15 cellular contexts compared by ENCODE assay signal in the genomic region with DNA sequence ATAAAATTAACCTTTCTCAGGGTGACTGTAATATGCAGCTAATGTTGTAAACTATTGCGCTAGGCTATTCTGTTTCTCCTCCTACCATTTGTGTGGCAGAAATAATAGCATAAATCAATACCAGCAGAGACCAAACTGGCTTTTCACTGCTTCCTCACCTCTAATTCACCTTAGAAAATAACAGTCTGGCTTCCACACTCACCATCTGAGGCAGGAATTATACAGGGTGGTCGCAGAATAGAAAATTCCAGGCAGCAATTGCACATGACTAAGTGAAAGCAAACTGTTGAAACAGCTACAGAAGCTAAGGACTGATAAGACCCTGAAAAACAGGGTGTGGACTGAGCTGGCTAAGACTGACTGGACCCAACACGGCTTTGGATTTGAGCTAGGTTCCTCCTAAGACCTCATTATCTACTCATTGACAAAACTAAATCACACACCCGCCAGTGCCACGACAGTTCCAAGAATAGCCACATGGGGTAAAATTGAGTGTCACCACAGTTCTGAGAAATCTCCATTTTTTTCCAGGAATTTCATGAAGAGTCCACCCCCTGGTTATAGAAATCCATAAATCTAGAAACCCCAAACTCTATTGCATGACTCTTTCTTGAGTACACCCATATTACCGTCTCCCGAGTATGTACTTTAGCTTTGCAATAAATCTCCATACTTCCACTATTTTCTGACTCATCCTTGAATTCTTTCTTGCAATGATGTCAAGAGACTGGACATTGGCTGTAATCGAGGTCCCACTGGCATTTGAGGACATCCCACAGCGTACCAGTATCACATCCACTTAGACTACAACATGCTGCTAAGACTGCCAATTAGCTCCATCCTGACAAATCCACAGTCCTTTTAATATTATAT.
DNase-seq lines count a peak whose midpoint lies in the region; TF ChIP-seq lines count a peak whose summit lies in the region.
"Had no signal": no experiment of that assay in that cellular context is flagged by ENCODE, and none has a peak within 500 bp of the region (broad histone marks: within the 10 kb centered on the region; RNA-seq: fewer than 3 reads in every experiment).

No MANE protein-coding gene starts in this region.

- TF ChIP-seq CTCF in AG04450 (IDR thresholded peaks at IDR 0.05; ENCODE audit: low read depth, low read length) (0 out of 2 replicates have a peak, but pooled peaks have one; percentile 17), fibroblast of the aortic adventitia (IDR thresholded peaks at IDR 0.05; ENCODE audit: insufficient read depth, low read length) (peak; percentile 22)

- H3K4me3 ChIP-seq in AG04450 (ENCODE audit: low read depth, low read length) (no peak overlapping the region), GM23248 (peak overlapping the region; percentile 27; the same call in 1 of the 2 replicates), fibroblast of the aortic adventitia (ENCODE audit: low read depth, low read length) (no peak overlapping the region)
- H3K4me3 ChIP-seq: BLaER1, gastroesophageal sphincter, SK-N-MC had no signal

- H3K79me2 ChIP-seq in GM23248 (ENCODE audit: insufficient read depth) = no peaks in the 10 kb centered on the region

- H3F3A ChIP-seq in GM23248 (ENCODE audit: insufficient read depth) = peaks cover 28% of the 10 kb centered on the region

- H3K9me2 ChIP-seq in GM23248 (ENCODE audit: insufficient read depth) = no peaks in the 10 kb centered on the region

- DNase-seq in AG04450 (ENCODE audit: low read depth, low spot score) (no peak), GM23248 (peak; percentile 52), SK-MEL-5 (ENCODE audit: low read depth, low spot score) (peak; percentile 12), fibroblast of the aortic adventitia (ENCODE audit: low read depth) (peak; percentile 28), NCI-H1930 (lab: John Stamatoyannopoulos, UW) (no peak), superior temporal gyrus (ENCODE audit: extremely low spot score) (no peak), substantia nigra (lab: John Stamatoyannopoulos, UW) (no peak)
- no peak for DNase-seq in activated naive CD4-positive, alpha-beta T cell treated with Interleukin-2 at 50 U/mL for 16 hours
- DNase-seq: activated CD4-positive, alpha-beta T cell treated with anti-CD3 and anti-CD28 coated beads, Interleukin-2, amount 10 ng/mL, durations not matched to agents 24 days and 14 days; activated gamma-delta T cell treated with Interleukin-2 at 50 U/mL for 16 hours; NCI-H524 treated with DMSO at 0.1 percent for 48 hours had no signal

- peaks cover 3% of the 10 kb centered on the region; the same call in 1 of the 2 replicates for H3K9me3 ChIP-seq in AG04450 (ENCODE audit: control insufficient read depth, insufficient read depth, low read length)
- H3K9me3 ChIP-seq in GM23248 (ENCODE audit: low read depth) = no peaks in the 10 kb centered on the region
- H3K9me3 ChIP-seq: BLaER1, gastroesophageal sphincter had no signal

- in situ Hi-C loops in GM23248 (cut with MboI) (no loop called here), SK-MEL-5 (cut with HindIII; ENCODE audit: low pct_unique_long_range_greater_than_20kb, low sequenced_read_pairs) (no loop called here)

- CTCF ChIA-PET in AG04450 (lab: Charles Lee) = interaction anchor here (0.7 to 1.6 kb wide), 2 partner anchors 19 to 149 kb away, joined by 3 to 6 read pairs; no protein-coding TSS in a partner anchor

- POLR2A ChIA-PET in AG04450 (lab: Yijun Ruan, JAX) = no interaction called here

- H3K27me3 ChIP-seq in AG04450 (ENCODE audit: control insufficient read depth, insufficient read depth, low read length) (no peaks in the 10 kb centered on the region), GM23248 (replicated peaks; ENCODE audit: insufficient read depth) (no peaks in the 10 kb centered on the region)
- H3K27me3 ChIP-seq: BLaER1, gastroesophageal sphincter had no signal

- H3K9ac ChIP-seq in GM23248 = no peak overlapping the region
- H3K9ac ChIP-seq: BLaER1, KMS-11 had no signal

- H3K27ac ChIP-seq in AG04450 (ENCODE audit: low read depth, low read length) (no peak overlapping the region), GM23248 (peak overlapping the region; percentile 63), substantia nigra (ENCODE audit: low read depth, low read length, poor library complexity, severe bottlenecking) (no peak overlapping the region)
- H3K27ac ChIP-seq: BLaER1, gastroesophageal sphincter, KMS-11, SK-N-MC had no signal

- no peaks in the 10 kb centered on the region for H3K36me3 ChIP-seq in GM23248 (ENCODE audit: low read depth)
- H3K36me3 ChIP-seq: BLaER1, gastroesophageal sphincter had no signal

- H4K20me1 ChIP-seq in GM23248 (ENCODE audit: insufficient read depth) = no peaks in the 10 kb centered on the region
- H4K20me1 ChIP-seq: BLaER1 had no signal

- peak overlapping the region; percentile 80 for H2AFZ ChIP-seq in GM23248

- peak overlapping the region; percentile 70 for H3K4me2 ChIP-seq in GM23248 (ENCODE audit: unreplicated experiment)
- H3K4me2 ChIP-seq: BLaER1, KMS-11 had no signal

- WGBS in GM23248 (ENCODE audit: low coverage in 1 of 2, low lambda C conversion rate in 2 of 2, missing lambda C conversion rate in 2 of 2), 2 experiments = 31 to 32% methylated on average over 9 of the region's 9 CpGs

- H3K4me1 ChIP-seq in GM23248 (ENCODE audit: insufficient read depth) = peaks cover 38% of the 10 kb centered on the region
- H3K4me1 ChIP-seq: BLaER1, gastroesophageal sphincter had no signal

Comparison
In these comparisons a context has a peak if more than half of its experiments do, and no peak if none do; other contexts are left out.
1. DNase-seq: peak in GM23248 (single experiment), SK-MEL-5 (single experiment) and fibroblast of the aortic adventitia (single experiment); none in AG04450 (single experiment), activated naive CD4-positive, alpha-beta T cell treated with Interleukin-2 at 50 U/mL for 16 hours (single experiment), NCI-H1930 (0 of 2), superior temporal gyrus (single experiment) and substantia nigra (0 of 49).